In the genomic region with DNA sequence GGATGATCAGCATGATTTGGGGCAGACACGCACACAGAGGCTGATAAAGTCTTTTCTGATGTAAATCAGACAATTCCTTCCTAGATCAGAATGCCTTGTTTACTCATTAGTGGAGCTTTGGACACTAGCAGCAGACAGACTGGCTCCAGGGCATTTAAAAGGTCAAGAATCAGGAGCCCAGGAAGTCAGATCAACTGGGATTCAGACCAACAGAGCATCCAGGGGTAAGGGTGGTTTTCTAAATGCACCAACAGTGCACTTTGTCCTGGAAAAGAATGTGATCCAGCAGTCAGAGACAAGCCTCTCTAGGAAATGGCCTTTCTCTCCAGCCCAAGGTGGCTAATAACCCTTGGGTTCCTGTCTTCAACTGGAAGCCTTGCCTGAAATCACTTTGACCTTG, we compare ENCODE assay signal across 13 cellular contexts.
A peak's percentile ranks its signal among the peaks of the same experiment; 100 is the strongest.
DNase-seq lines count a peak whose midpoint lies in the region; ATAC-seq and TF ChIP-seq lines count a peak whose summit lies in the region.
"Had no signal": no experiment of that assay in that cellular context is flagged by ENCODE, and none has a peak within 500 bp of the region (broad histone marks: within the 10 kb centered on the region; RNA-seq: fewer than 3 reads in every experiment).

No MANE protein-coding gene starts in this region.

- peak; percentile 81 for DNase-seq in DMS153 (lab: John Stamatoyannopoulos, UW)
- DNase-seq in mucosa of descending colon = no peak
- no peak for DNase-seq in cardiac septum (ENCODE audit: low spot score)
- no peak for DNase-seq in GM10248 (ENCODE audit: extremely low spot score)
- no peak for DNase-seq in stimulated activated CD4-positive, alpha-beta T cell treated with anti-CD3 and anti-CD28 coated beads, Interleukin-2, amount 100 ng/mL, for 24 hours
- DNase-seq: activated B cell treated with CpG ODN at 0.5 μM for 24 hours; activated naive CD8-positive, alpha-beta T cell treated with anti-CD3 and anti-CD28 coated beads for 36 hours; cortex of kidney; NCI-H1436 treated with DMSO at 0.1 percent for 48 hours had no signal

- H3K4me3 ChIP-seq in HUES48 (ENCODE audit: low read depth, low read length) = 0 out of 2 replicates have a peak overlapping the region, but pooled peaks have one; percentile 4
- no peak overlapping the region for H3K4me3 ChIP-seq in mucosa of descending colon
- H3K4me3 ChIP-seq: GM12878 had no signal

- CTCF ChIA-PET in GM10248 (lab: Yijun Ruan, JAX) = interaction anchor here (0.8 to 1.3 kb wide), 5 partner anchors 10 to 1906 kb away, joined by 3 read pairs; partner anchors contain the start of gene RBM19

- no peak for TF ChIP-seq CTCF in VCaP (conservative IDR thresholded peaks at IDR 0.05)
- no peak for TF ChIP-seq CTCF in mucosa of descending colon (IDR thresholded peaks at IDR 0.05)
- no peak for TF ChIP-seq CTCF in GM10248 (IDR thresholded peaks at IDR 0.05; ENCODE audit: control extremely low read depth, extremely low read depth, low read depth, missing control alignments)

- ATAC-seq in mucosa of descending colon (peak; percentile 30), GM18870 (IDR thresholded peaks at IDR 0.05; ENCODE audit: unreplicated experiment) (no peak)

- no peaks in the 10 kb centered on the region for H3K27me3 ChIP-seq in HUES48 (ENCODE audit: control insufficient read depth, insufficient read depth, low read length)

- intact Hi-C loops in mucosa of descending colon (cut with DNase I, micrococcal nuclease) (no loop called here), cardiac septum (cut with DNase I) (no loop called here)

- peak overlapping the region; percentile 42; the same call in 1 of the 2 replicates for H3K9ac ChIP-seq in HUES48 (ENCODE audit: low read depth, low read length)

- H3K27ac ChIP-seq in HUES48 (ENCODE audit: low read depth, low read length) = peak overlapping the region; percentile 96
- peak overlapping the region; percentile 94 for H3K27ac ChIP-seq in VCaP

- H3K36me3 ChIP-seq in HUES48 (ENCODE audit: control insufficient read depth, insufficient read depth, low read length) (no peaks in the 10 kb centered on the region), mucosa of descending colon (ENCODE audit: low read depth) (no peaks in the 10 kb centered on the region)

- POLR2A ChIA-PET in GM10248 (lab: Yijun Ruan, JAX) = no interaction called here

- H3K9me3 ChIP-seq in HUES48 (ENCODE audit: control insufficient read depth, insufficient read depth, low read length) (no peaks in the 10 kb centered on the region), mucosa of descending colon (no peaks in the 10 kb centered on the region)

- H3K4me1 ChIP-seq in HUES48 (ENCODE audit: control insufficient read depth, insufficient read depth, low read length) (peaks cover 29% of the 10 kb centered on the region), mucosa of descending colon (ENCODE audit: low read depth) (peaks cover 6% of the 10 kb centered on the region)
